In the genomic region with DNA sequence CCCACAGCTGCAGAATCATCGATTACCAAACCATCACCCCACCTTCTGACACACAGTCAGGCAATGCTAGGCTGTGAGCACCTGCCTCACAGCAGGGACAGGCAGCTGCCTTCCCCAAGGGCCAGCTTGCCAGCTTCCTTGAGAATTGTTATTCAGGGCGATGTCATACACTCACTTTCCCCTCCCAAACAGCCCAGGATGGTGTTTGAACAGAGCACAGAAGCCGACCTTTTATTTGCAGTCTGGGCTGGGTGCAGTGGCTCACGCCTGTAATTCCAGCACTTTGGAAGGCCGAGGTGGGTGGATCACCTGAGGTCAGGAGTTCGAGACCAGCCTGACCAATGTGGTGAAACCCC, we compare ENCODE assay signal across 23 cellular contexts.
DNase-seq lines count a peak whose midpoint lies in the region; ATAC-seq, FAIRE-seq and TF ChIP-seq lines count a peak whose summit lies in the region.
"Had no signal": no experiment of that assay in that cellular context is flagged by ENCODE, and none has a peak within 500 bp of the region (broad histone marks: within the 10 kb centered on the region; RNA-seq: fewer than 3 reads in every experiment).

No MANE protein-coding gene starts in this region.

- no peaks in the 10 kb centered on the region for H4K20me1 ChIP-seq in K562 (replicated peaks; ENCODE audit: control insufficient read depth, insufficient read depth, low read length)
- H4K20me1 ChIP-seq: BLaER1 had no signal

- H3K4me1 Mint-ChIP-seq in naive thymus-derived CD8-positive, alpha-beta T cell, result peaks cover 8 to 29% (median 19%) of the 10 kb centered on the region in 4 donors

- H3K4me2 ChIP-seq in K562 (ENCODE audit: insufficient read depth, low read length), result no peak overlapping the region
- H3K4me2 ChIP-seq: BLaER1 had no signal

- CTCF ChIA-PET in K562 (lab: Yijun Ruan, JAX; ENCODE audit: low intra/inter-chr PET ratio), result no interaction called here

- TF ChIP-seq CTCF in K562 (IDR thresholded peaks at IDR 0.05 in 2 of 3, conservative IDR thresholded peaks at IDR 0.05 in 1 of 3; ENCODE audit: insufficient read depth in 2 of 3, low read depth in 1 of 3, low read length in 3 of 3), result no peak
- no peak for TF ChIP-seq CTCF in gastrocnemius medialis (IDR thresholded peaks at IDR 0.05 in 4 of 5, conservative IDR thresholded peaks at IDR 0.05 in 1 of 5)

- intact Hi-C loops in K562 (cut with micrococcal nuclease) (no loop called here), gastrocnemius medialis (cut with DNase I; ENCODE audit: low total_unique reads) (no loop called here), sciatic nerve (cut with DNase I) (no loop called here)

- ATAC-seq in K562, result no peak
- no peak for ATAC-seq in gastrocnemius medialis
- no peak for ATAC-seq in naive thymus-derived CD8-positive, alpha-beta T cell
- ATAC-seq in sciatic nerve, result no peak

- POLR2A ChIA-PET in K562 (lab: Yijun Ruan, JAX), result interaction anchor here (0.6 to 1.4 kb wide), 9 partner anchors 9 to 181 kb away, joined by 3 to 5 read pairs (median 3); no protein-coding TSS in a partner anchor
- POLR2A ChIA-PET in naive thymus-derived CD8-positive, alpha-beta T cell (lab: Charles Lee), result no interaction called here

- no peaks in the 10 kb centered on the region for H3K79me2 ChIP-seq in K562 (ENCODE audit: control insufficient read depth, insufficient read depth, low read length)

- H3K27ac ChIP-seq in K562 (ENCODE audit: extremely low read depth, low read depth, low read length) (no peak overlapping the region; the same call in 2 of the 3 replicates), gastrocnemius medialis (peak overlapping the region; percentile 22 to 79 (median 73))
- H3K27ac ChIP-seq: BLaER1, lower lobe of right lung, suprapubic skin had no signal

- H3K4me3 Mint-ChIP-seq in naive thymus-derived CD8-positive, alpha-beta T cell, result no peak overlapping the region
- H3K4me3 Mint-ChIP-seq: immature natural killer cell had no signal

- H3K4me3 ChIP-seq in K562 (no peak overlapping the region), gastrocnemius medialis (no peak overlapping the region)
- H3K4me3 ChIP-seq: BLaER1, heart left ventricle, lower lobe of right lung, spleen, suprapubic skin had no signal

- H2AFZ ChIP-seq in K562 (ENCODE audit: low read depth, low read length), result no peak overlapping the region

- H3K4me1 ChIP-seq in K562 (replicated peaks in 1 of 2; ENCODE audit: control insufficient read depth in 2 of 2, insufficient read depth in 2 of 2, low read length in 2 of 2) (peaks cover 20 to 47% of the 10 kb centered on the region in 2 experiments; a peak in 4 of 5 replicates), gastrocnemius medialis (peaks cover 39 to 46% of the 10 kb centered on the region in 2 donors)

- TF ChIP-seq EP300 in K562 (IDR thresholded peaks at IDR 0.05; ENCODE audit: low read length), result no peak

- H3K9me1 ChIP-seq in K562 (ENCODE audit: control insufficient read depth, insufficient read depth, low read length), result peaks cover 6% of the 10 kb centered on the region

- TF ChIP-seq POLR2A in K562 (conservative IDR thresholded peaks at IDR 0.05) (no peak), gastrocnemius medialis (IDR thresholded peaks at IDR 0.05) (no peak)

- H3K27ac Mint-ChIP-seq in naive thymus-derived CD8-positive, alpha-beta T cell, result no peak overlapping the region
- H3K27ac Mint-ChIP-seq: immature natural killer cell had no signal

- BruUV-seq in K562 (replicated peaks; lab: Mats Ljungman, UMichigan), result no TSS peak

- no peak for FAIRE-seq in K562 (lab: Jason Lieb, UNC)
- FAIRE-seq: A204.1 had no signal

- H3K27me3 Mint-ChIP-seq in naive thymus-derived CD8-positive, alpha-beta T cell, result peaks cover 0 to 4% (median 0%) of the 10 kb centered on the region in 5 donors

- no peaks in the 10 kb centered on the region for H3K9me3 Mint-ChIP-seq in naive thymus-derived CD8-positive, alpha-beta T cell
- H3K9me3 Mint-ChIP-seq: immature natural killer cell had no signal

- H3K36me3 Mint-ChIP-seq in naive thymus-derived CD8-positive, alpha-beta T cell, result no peaks in the 10 kb centered on the region

- no peaks in the 10 kb centered on the region for H3K9me3 ChIP-seq in K562 (replicated peaks; ENCODE audit: control insufficient read depth, insufficient read depth, low read depth, low read length)
- no peaks in the 10 kb centered on the region for H3K9me3 ChIP-seq in gastrocnemius medialis
- H3K9me3 ChIP-seq: BLaER1, heart left ventricle, lower lobe of right lung, spleen, suprapubic skin had no signal

- WGBS in K562 (ENCODE audit: insufficient coverage, low coverage, missing lambda C conversion rate), result 19% methylated on average over 5 of the region's 6 CpGs

- no peak for TF ChIP-seq RAD21 in K562 (CRISPR knock-in tag; conservative IDR thresholded peaks at IDR 0.05 in 1 of 2, IDR thresholded peaks at IDR 0.05 in 1 of 2)

- in situ Hi-C loops in K562 (cut with MboI) (no loop called here), gastrocnemius medialis (cut with MboI; ENCODE audit: low sequenced_read_pairs in 4 of 4) (no loop called here)

- H3K27me3 ChIP-seq in K562 (ENCODE audit: control insufficient read depth in 2 of 2, insufficient read depth in 2 of 2, low read length in 2 of 2) (no peaks in the 10 kb centered on the region), gastrocnemius medialis (no peaks in the 10 kb centered on the region)
- H3K27me3 ChIP-seq: BLaER1, heart left ventricle, spleen, suprapubic skin had no signal

- peak overlapping the region; percentile 65 to 80; a peak in 3 of 4 replicates for H3K9ac ChIP-seq in K562 (ENCODE audit: insufficient read depth in 1 of 2, low read depth in 2 of 2, low read length in 2 of 2)
- H3K9ac ChIP-seq: BLaER1 had no signal

- H3K36me3 ChIP-seq in K562 (ENCODE audit: control insufficient read depth, insufficient read depth, low read length) (no peaks in the 10 kb centered on the region), gastrocnemius medialis (peaks cover 0 to 15% of the 10 kb centered on the region in 2 donors)
- H3K36me3 ChIP-seq: BLaER1 had no signal

- peak; percentile 17 to 87 (median 71) for DNase-seq in NCI-H1417 (lab: John Stamatoyannopoulos, UW)
- no peak for DNase-seq in NCI-H1417 treated with DMSO at 0.1 percent for 48 hours (lab: John Stamatoyannopoulos, UW)
- peak; percentile 41 for DNase-seq in NCI-H2171 (lab: John Stamatoyannopoulos, UW)
- no peak for DNase-seq in K562 (ENCODE audit: extremely low read depth in 1 of 4, low spot score in 3 of 4)
- no peak for DNase-seq in gastrocnemius medialis
- no peak for DNase-seq in naive thymus-derived CD8-positive, alpha-beta T cell
- no peak for DNase-seq in central memory CD4-positive, alpha-beta T cell
- DNase-seq in sciatic nerve (ENCODE audit: low spot score), result no peak
- DNase-seq: activated CD4-positive, alpha-beta T cell treated with anti-CD3 and anti-CD28 coated beads for 48 hours; activated CD8-positive, alpha-beta memory T cell treated with anti-CD3 and anti-CD28 coated beads, Interleukin-2, amount 50 U/mL, for 48 hours; activated gamma-delta T cell treated with Interleukin-2 at 50 U/mL for 16 hours; effector memory CD4-positive, alpha-beta T cell; heart left ventricle; immature natural killer cell; Kasumi-1; lower lobe of right lung; NCI-H1694 treated with DMSO at 0.1 percent for 48 hours; NK-92 treated with Interleukin-12 subunit alpha and Interleukin-12 subunit beta, amount 100 ng/mL, for 24 hours; RPMI8226; spleen had no signal

TF ChIP-seq in K562, 482 proteins besides CTCF, POLR2A, EP300 and RAD21:
- TF ChIP-seq, protein P1, sequence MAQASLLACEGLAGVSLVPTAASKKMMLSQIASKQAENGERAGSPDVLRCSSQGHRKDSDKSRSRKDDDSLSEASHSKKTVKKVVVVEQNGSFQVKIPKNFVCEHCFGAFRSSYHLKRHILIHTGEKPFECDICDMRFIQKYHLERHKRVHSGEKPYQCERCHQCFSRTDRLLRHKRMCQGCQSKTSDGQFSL (CRISPR knock-in tag; IDR thresholded peaks at IDR 0.05), result no peak
- TF ChIP-seq, protein P1 (tag; IDR thresholded peaks at IDR 0.05), result no peak
- TF ChIP-seq ADNP (tag; IDR thresholded peaks at IDR 0.05), result 0 out of 2 replicates have a peak, but pooled peaks have one; percentile 24
- TF ChIP-seq, protein P2, sequence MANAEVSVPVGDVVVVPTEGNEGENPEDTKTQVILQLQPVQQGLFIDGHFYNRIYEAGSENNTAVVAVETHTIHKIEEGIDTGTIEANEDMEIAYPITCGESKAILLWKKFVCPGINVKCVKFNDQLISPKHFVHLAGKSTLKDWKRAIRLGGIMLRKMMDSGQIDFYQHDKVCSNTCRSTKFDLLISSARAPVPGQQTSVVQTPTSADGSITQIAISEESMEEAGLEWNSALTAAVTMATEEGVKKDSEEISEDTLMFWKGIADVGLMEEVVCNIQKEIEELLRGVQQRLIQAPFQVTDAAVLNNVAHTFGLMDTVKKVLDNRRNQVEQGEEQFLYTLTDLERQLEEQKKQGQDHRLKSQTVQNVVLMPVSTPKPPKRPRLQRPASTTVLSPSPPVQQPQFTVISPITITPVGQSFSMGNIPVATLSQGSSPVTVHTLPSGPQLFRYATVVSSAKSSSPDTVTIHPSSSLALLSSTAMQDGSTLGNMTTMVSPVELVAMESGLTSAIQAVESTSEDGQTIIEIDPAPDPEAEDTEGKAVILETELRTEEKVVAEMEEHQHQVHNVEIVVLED (CRISPR knock-in tag; IDR thresholded peaks at IDR 0.05), result no peak
- TF ChIP-seq CBX8 (IDR thresholded peaks at IDR 0.05; ENCODE audit: borderline replicate concordance, extremely low read depth, low read depth, low read length, poor library complexity, severe bottlenecking), result no peak
- TF ChIP-seq DACH1 (IDR thresholded peaks at IDR 0.05; ENCODE audit: partially characterized antibody), result no peak
TF ChIP-seq in K562: peak in this region for 1.

Comparison
In these comparisons a context has a peak if more than half of its experiments do, and no peak if none do; other contexts are left out.
1. DNase-seq: peak in NCI-H1417 (3 of 3) and NCI-H2171 (single experiment); none in NCI-H1417 treated with DMSO at 0.1 percent for 48 hours (single experiment), K562 (0 of 4), gastrocnemius medialis (0 of 2), naive thymus-derived CD8-positive, alpha-beta T cell (0 of 10), central memory CD4-positive, alpha-beta T cell (single experiment) and sciatic nerve (single experiment).